ENCODE assay signal across 8 cellular contexts in genomic region chr1:27349784-27350672, GRCh38. TPM values are rescaled to one million over a fixed set of nuclear protein-coding genes. Genes with fewer than 3 reads are reported as not detected.
A peak's percentile ranks its signal among the peaks of the same experiment; 100 is the strongest.
DNase-seq lines count a peak whose midpoint lies in the region; ATAC-seq, FAIRE-seq and TF ChIP-seq lines count a peak whose summit lies in the region.

No MANE protein-coding gene starts in this region.

- DNase-seq in D341Med (ENCODE audit: low spot score) (peak; percentile 85), NCI-H2029 treated with DMSO at 0.1 percent for 48 hours (lab: John Stamatoyannopoulos, UW) (peak; percentile 8), bronchial epithelial cell (ENCODE audit: low read depth) (peak; percentile 33), kidney epithelial cell (ENCODE audit: low read depth) (no peak), stomach (peak; percentile 79), NCI-H2171 (lab: John Stamatoyannopoulos, UW) (no peak)

- TF ChIP-seq POLR2A in stomach (IDR thresholded peaks at IDR 0.05) = no peak

- TF ChIP-seq CTCF in bronchial epithelial cell (IDR thresholded peaks at IDR 0.05; ENCODE audit: insufficient read depth, low read length, severe bottlenecking) = no peak
- no peak for TF ChIP-seq CTCF in kidney epithelial cell (IDR thresholded peaks at IDR 0.05; ENCODE audit: insufficient read depth, low read length, poor library complexity, severe bottlenecking)
- TF ChIP-seq CTCF in stomach (IDR thresholded peaks at IDR 0.05) = no peak

- TF ChIP-seq EP300 in stomach (IDR thresholded peaks at IDR 0.05) = no peak

- H3K36me3 ChIP-seq in bronchial epithelial cell (ENCODE audit: control insufficient read depth, insufficient read depth, low read length) = peaks cover 30% of the 10 kb centered on the region
- no peaks in the 10 kb centered on the region for H3K36me3 ChIP-seq in kidney epithelial cell (ENCODE audit: control insufficient read depth, insufficient read depth, low read length)
- peaks cover 4 to 46% (median 23%) of the 10 kb centered on the region in 4 donors for H3K36me3 ChIP-seq in stomach

- whole genome bisulfite sequencing in stomach, 5 donors = 24 to 68% (median 39%) methylated on average over 23 to 84 of the region's 84 CpGs

- peaks cover 12 to 42% (median 34%) of the 10 kb centered on the region in 4 donors for H3K4me1 ChIP-seq in stomach

- peak overlapping the region; percentile 52 to 77 (median 68) for H3K27ac ChIP-seq in stomach

- H3K9me3 ChIP-seq in stomach = no peaks in the 10 kb centered on the region

- H3K4me3 ChIP-seq in bronchial epithelial cell (ENCODE audit: low read depth, low read length) (peak overlapping the region; percentile 5), kidney epithelial cell (ENCODE audit: low read depth, low read length) (peak overlapping the region; percentile 29), stomach (peak overlapping the region; percentile 47 to 72 (median 50))

- FAIRE-seq in bronchial epithelial cell (lab: Jason Lieb, UNC) = no peak

- intact Hi-C loops in stomach (cut with DNase I; ENCODE audit: low total_unique reads) = no loop called here

- ATAC-seq in HG02610 (IDR thresholded peaks at IDR 0.05; ENCODE audit: unreplicated experiment) (no peak), GM18870 (IDR thresholded peaks at IDR 0.05; ENCODE audit: unreplicated experiment) (no peak)

- H3K27me3 ChIP-seq in bronchial epithelial cell (ENCODE audit: control insufficient read depth, insufficient read depth, low read length) = no peaks in the 10 kb centered on the region
- H3K27me3 ChIP-seq in kidney epithelial cell (ENCODE audit: control insufficient read depth, insufficient read depth, low read length) = peaks cover 6% of the 10 kb centered on the region
- peaks cover 0 to 16% (median 0%) of the 10 kb centered on the region in 3 donors for H3K27me3 ChIP-seq in stomach

RNA-seq across cellular contexts. Expression of gene SYTL1, which starts 8.2 kb away (rescaled TPM):
- 31.9 and 86.3 TPM in 2 replicates for total RNA-seq in bronchial epithelial cell
- total RNA-seq in kidney epithelial cell = 40.3 and 47.2 TPM in 2 replicates
- 10 to 100 TPM; 15.6 to 65.1 (median 23.2) TPM for total RNA-seq in stomach
- 100 to 1,000 TPM in 2 of 3 donors, 10 to 100 TPM in 1; 78.5 to 222 (median 137) TPM for polyA plus RNA-seq in stomach

RNA-seq across cellular contexts. Expression of gene MAP3K6, which starts 16.7 kb away (rescaled TPM):
- total RNA-seq in bronchial epithelial cell = 12.1 and 17.2 TPM in 2 replicates
- total RNA-seq in kidney epithelial cell = 8.6 and 12.0 TPM in 2 replicates
- total RNA-seq in stomach = 10 to 100 TPM; 11.6 to 38.5 (median 25.8) TPM
- polyA plus RNA-seq in stomach = 100 to 1,000 TPM in 1 of 3 donors, 10 to 100 TPM in 2; 43.4 to 110 (median 48.0) TPM

RNA-seq across cellular contexts. Expression of gene FCN3, which starts 24.6 kb away (rescaled TPM):
- total RNA-seq in bronchial epithelial cell (0.26 TPM in 2 replicates), kidney epithelial cell (0.14 TPM in 1 of 2 replicates, not detected in the other), stomach (10 to 100 TPM in 1 of 5 donors, 1 to 10 TPM in 1, under 1 TPM in 1, not detected in 2; 0.55 to 15.2 (median 2.8) TPM)
- 10 to 100 TPM in 1 of 3 donors, 1 to 10 TPM in 2; 4.1 to 10.8 (median 5.0) TPM for polyA plus RNA-seq in stomach

RNA-seq across cellular contexts. Expression of gene TMEM222, which starts 28.1 kb away (rescaled TPM):
- 16.5 and 17.1 TPM in 2 replicates for total RNA-seq in bronchial epithelial cell
- 27.5 and 43.6 TPM in 2 replicates for total RNA-seq in kidney epithelial cell
- total RNA-seq in stomach = 10 to 100 TPM in 3 of 5 donors, 1 to 10 TPM in 2; 1.8 to 18.8 (median 16.5) TPM
- polyA plus RNA-seq in stomach = 10 to 100 TPM; 28.5 to 39.9 (median 38.6) TPM

RNA-seq across cellular contexts. Expression of gene CD164L2, which starts 33.1 kb away (rescaled TPM):
- total RNA-seq in bronchial epithelial cell = 1.1 and 2.9 TPM in 2 replicates
- total RNA-seq in kidney epithelial cell = 0.29 TPM in 1 of 2 replicates, not detected in the other
- not detected for total RNA-seq in stomach
- 1 to 10 TPM in 2 of 3 donors, not detected in 1; 1.5 to 8.7 TPM for polyA plus RNA-seq in stomach

Comparison
In these comparisons a context has a peak if more than half of its experiments do, and no peak if none do; other contexts are left out.
1. DNase-seq: peak in D341Med (single experiment), NCI-H2029 treated with DMSO at 0.1 percent for 48 hours (single experiment), bronchial epithelial cell (single experiment) and stomach (single experiment); none in kidney epithelial cell (single experiment) and NCI-H2171 (single experiment).
2. Peak in every context shown above with its lines, with median percentiles within 50 percentile points of each other: H3K4me3 ChIP-seq.